1 cellular context compared by ENCODE assay signal in the genomic region with DNA sequence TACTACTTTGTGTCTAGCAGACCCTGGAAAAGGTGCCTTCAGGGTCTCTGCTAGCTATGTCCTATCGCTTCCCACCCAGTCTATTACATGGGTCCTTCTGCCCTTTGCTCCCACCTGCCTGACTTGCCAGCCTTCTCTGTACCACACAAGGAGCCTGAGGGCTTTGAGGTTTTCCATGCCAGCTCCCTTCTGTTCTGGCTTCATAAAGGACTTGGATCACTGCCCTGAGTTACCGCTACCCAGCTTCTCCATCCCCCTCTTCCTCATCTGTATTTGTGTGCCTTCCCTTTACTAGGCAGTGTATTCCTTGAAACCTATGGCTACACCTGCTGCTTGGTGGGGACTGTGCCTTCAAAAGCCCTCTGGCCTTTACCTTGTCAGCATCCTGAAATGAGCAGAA.
TF ChIP-seq lines count a peak whose summit lies in the region.

No MANE protein-coding gene starts in this region.

TF ChIP-seq in SK-N-SH, 30 proteins besides CTCF, POLR2A, EP300 and RAD21:
- TF ChIP-seq, protein P1, sequence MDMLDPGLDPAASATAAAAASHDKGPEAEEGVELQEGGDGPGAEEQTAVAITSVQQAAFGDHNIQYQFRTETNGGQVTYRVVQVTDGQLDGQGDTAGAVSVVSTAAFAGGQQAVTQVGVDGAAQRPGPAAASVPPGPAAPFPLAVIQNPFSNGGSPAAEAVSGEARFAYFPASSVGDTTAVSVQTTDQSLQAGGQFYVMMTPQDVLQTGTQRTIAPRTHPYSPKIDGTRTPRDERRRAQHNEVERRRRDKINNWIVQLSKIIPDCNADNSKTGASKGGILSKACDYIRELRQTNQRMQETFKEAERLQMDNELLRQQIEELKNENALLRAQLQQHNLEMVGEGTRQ (IDR thresholded peaks at IDR 0.05; ENCODE audit: borderline replicate concordance, low read depth, low read length): no peak
- TF ChIP-seq FOXJ3 (CRISPR knock-in tag; IDR thresholded peaks at IDR 0.05) (no peak), RFX5 (IDR thresholded peaks at IDR 0.05; ENCODE audit: low read length) (no peak), TEAD4 (IDR thresholded peaks at IDR 0.05; ENCODE audit: borderline replicate concordance, insufficient read depth) (no peak)
